ENCODE assay signal across 1 cellular context in genomic region chr13:20456737-20457136, GRCh38.
TF ChIP-seq lines count a peak whose summit lies in the region.

No MANE protein-coding gene starts in this region.

TF ChIP-seq in H1, 55 proteins besides CTCF, POLR2A, EP300 and RAD21 (continued from another document):
- TF ChIP-seq CHD7 (IDR thresholded peaks at IDR 0.05; ENCODE audit: insufficient replicate concordance, low read length), result no peak
- no peak for TF ChIP-seq E2F6 (IDR thresholded peaks at IDR 0.05)
- no peak for TF ChIP-seq ATF3 (IDR thresholded peaks at IDR 0.05; ENCODE audit: insufficient read depth, low read depth, low read length)
- no peak for TF ChIP-seq HDAC2 (IDR thresholded peaks at IDR 0.05; ENCODE audit: borderline replicate concordance in 1 of 2, low read depth in 2 of 2, low read length in 2 of 2)
- no peak for TF ChIP-seq RNF2 (IDR thresholded peaks at IDR 0.05; ENCODE audit: borderline replicate concordance, low read depth, low read length, missing control alignments, poor library complexity, severe bottlenecking)
- TF ChIP-seq ZNF274 (IDR thresholded peaks at IDR 0.05; ENCODE audit: borderline replicate concordance, extremely low read depth, low read length), result no peak
- TF ChIP-seq, protein P1, sequence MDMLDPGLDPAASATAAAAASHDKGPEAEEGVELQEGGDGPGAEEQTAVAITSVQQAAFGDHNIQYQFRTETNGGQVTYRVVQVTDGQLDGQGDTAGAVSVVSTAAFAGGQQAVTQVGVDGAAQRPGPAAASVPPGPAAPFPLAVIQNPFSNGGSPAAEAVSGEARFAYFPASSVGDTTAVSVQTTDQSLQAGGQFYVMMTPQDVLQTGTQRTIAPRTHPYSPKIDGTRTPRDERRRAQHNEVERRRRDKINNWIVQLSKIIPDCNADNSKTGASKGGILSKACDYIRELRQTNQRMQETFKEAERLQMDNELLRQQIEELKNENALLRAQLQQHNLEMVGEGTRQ (IDR thresholded peaks at IDR 0.05; ENCODE audit: low read length), result no peak
- TF ChIP-seq CREB1 (IDR thresholded peaks at IDR 0.05), result no peak
- TF ChIP-seq TAF7 (optimal IDR thresholded peaks at IDR 0.05; ENCODE audit: borderline replicate concordance, low read depth, low read length), result no peak
